ENCODE assay signal across 33 cellular contexts in genomic region chrX:55312655-55313054, GRCh38. TPM values are rescaled to one million over a fixed set of nuclear protein-coding genes. Genes with fewer than 3 reads are reported as not detected.
"Had no signal": no experiment of that assay in that cellular context is flagged by ENCODE, and none has a peak within 500 bp of the region (broad histone marks: within the 10 kb centered on the region; RNA-seq: fewer than 3 reads in every experiment).

No MANE protein-coding gene starts in this region.

- H3K9me3 Mint-ChIP-seq: activated naive CD8-positive, alpha-beta T cell treated with anti-CD3 and anti-CD28 coated beads for 36 hours; activated T-cell treated with anti-CD3 and anti-CD28 coated beads, Interleukin-2, amount 50 U/mL, for 24 hours; activated T-helper 17 cell treated with anti-CD3 and anti-CD28 coated beads, Interleukin-2, amount 50 U/mL, for 72 hours; immature natural killer cell; stimulated activated memory B cell treated with anti-CD40 and anti-IgM and Interleukin-4, amounts not matched to agents 10 μg/mL and 1 μg/mL and 100 μg/mL, for 72 hours had no signal

- H3K27me3 ChIP-seq: cardiac muscle cell, hepatocyte, neural progenitor cell, transverse colon had no signal

- H3K79me2 ChIP-seq: hepatocyte had no signal

- H3K4me3 ChIP-seq: cardiac muscle cell, hepatocyte, left ventricle myocardium inferior, neural progenitor cell, transverse colon had no signal

- H3K4me1 Mint-ChIP-seq: activated B cell treated with CpG ODN at 0.5 μM for 24 hours; activated CD4-positive, alpha-beta T cell treated with anti-CD3 and anti-CD28 coated beads for 36 hours; activated naive CD8-positive, alpha-beta T cell treated with anti-CD3 and anti-CD28 coated beads for 36 hours; activated T-helper 17 cell treated with anti-CD3 and anti-CD28 coated beads, Interleukin-2, amount 50 U/mL, for 72 hours; endodermal cell; immature natural killer cell; mesothelial cell of epicardium; naive thymus-derived CD8-positive, alpha-beta T cell; neural progenitor cell; stimulated activated memory B cell treated with anti-CD40 and anti-IgM and Interleukin-4, amounts not matched to agents 10 μg/mL and 1 μg/mL and 100 μg/mL, for 72 hours had no signal

- H3K9ac ChIP-seq: neural progenitor cell had no signal

- FAIRE-seq: frontal cortex, small intestine, urothelium cell line had no signal

- H3K27ac ChIP-seq: cardiac muscle cell, hepatocyte, left ventricle myocardium inferior, neural progenitor cell, transverse colon had no signal

- H3K27ac Mint-ChIP-seq: activated B cell treated with CpG ODN at 0.5 μM for 24 hours; activated CD4-positive, alpha-beta T cell treated with anti-CD3 and anti-CD28 coated beads for 36 hours; activated naive CD8-positive, alpha-beta T cell treated with anti-CD3 and anti-CD28 coated beads for 36 hours; activated T-cell treated with anti-CD3 and anti-CD28 coated beads, Interleukin-2, amount 50 U/mL, for 24 hours; activated T-helper 17 cell treated with anti-CD3 and anti-CD28 coated beads, Interleukin-2, amount 50 U/mL, for 72 hours; endodermal cell; immature natural killer cell; mesothelial cell of epicardium; naive thymus-derived CD8-positive, alpha-beta T cell; neural progenitor cell; stimulated activated memory B cell treated with anti-CD40 and anti-IgM and Interleukin-4, amounts not matched to agents 10 μg/mL and 1 μg/mL and 100 μg/mL, for 72 hours had no signal

- H2AFZ ChIP-seq: hepatocyte, neural progenitor cell had no signal

- H3K4me3 Mint-ChIP-seq: activated B cell treated with CpG ODN at 0.5 μM for 24 hours; activated CD4-positive, alpha-beta T cell treated with anti-CD3 and anti-CD28 coated beads for 36 hours; activated naive CD8-positive, alpha-beta T cell treated with anti-CD3 and anti-CD28 coated beads for 36 hours; activated T-cell treated with anti-CD3 and anti-CD28 coated beads, Interleukin-2, amount 50 U/mL, for 24 hours; activated T-helper 17 cell treated with anti-CD3 and anti-CD28 coated beads, Interleukin-2, amount 50 U/mL, for 72 hours; endodermal cell; immature natural killer cell; mesothelial cell of epicardium; naive thymus-derived CD8-positive, alpha-beta T cell; neural progenitor cell; stimulated activated memory B cell treated with anti-CD40 and anti-IgM and Interleukin-4, amounts not matched to agents 10 μg/mL and 1 μg/mL and 100 μg/mL, for 72 hours had no signal

- H3K27me3 Mint-ChIP-seq: activated B cell treated with CpG ODN at 0.5 μM for 24 hours; activated CD4-positive, alpha-beta T cell treated with anti-CD3 and anti-CD28 coated beads for 36 hours; activated naive CD8-positive, alpha-beta T cell treated with anti-CD3 and anti-CD28 coated beads for 36 hours; activated T-helper 17 cell treated with anti-CD3 and anti-CD28 coated beads, Interleukin-2, amount 50 U/mL, for 72 hours; stimulated activated memory B cell treated with anti-CD40 and anti-IgM and Interleukin-4, amounts not matched to agents 10 μg/mL and 1 μg/mL and 100 μg/mL, for 72 hours had no signal

- H3K9me3 ChIP-seq: left ventricle myocardium inferior, transverse colon had no signal

- H3K4me1 ChIP-seq: left ventricle myocardium inferior, neural progenitor cell, transverse colon had no signal

- DNase-seq: activated B cell treated with CpG ODN at 0.5 μM for 24 hours; activated CD4-positive, alpha-beta T cell treated with anti-CD3 and anti-CD28 coated beads for 36 hours; activated CD4-positive, alpha-beta T cell treated with anti-CD3 and anti-CD28 coated beads, Interleukin-2, amount 50 U/mL, for 4 hours; activated CD8-positive, alpha-beta memory T cell treated with anti-CD3 and anti-CD28 coated beads for 24 hours; activated CD8-positive, alpha-beta memory T cell treated with anti-CD3 and anti-CD28 coated beads, Interleukin-2, amount 50 U/mL, for 4 hours; activated naive CD4-positive, alpha-beta T cell; activated naive CD8-positive, alpha-beta T cell treated with anti-CD3 and anti-CD28 coated beads for 36 hours; activated T-cell treated with anti-CD3 and anti-CD28 coated beads, Interleukin-2, amount 50 U/mL, for 24 hours; cortex of kidney; endodermal cell; glutamatergic neuron; immature natural killer cell; kidney glomerular epithelial cell; left ventricle myocardium inferior; naive thymus-derived CD8-positive, alpha-beta T cell; posterior cingulate gyrus; small intestine; T1000; transverse colon had no signal

- H3K4me2 ChIP-seq: hepatocyte, neural progenitor cell had no signal

- H3K36me3 Mint-ChIP-seq: activated naive CD8-positive, alpha-beta T cell treated with anti-CD3 and anti-CD28 coated beads for 36 hours; immature natural killer cell; mesothelial cell of epicardium; neural progenitor cell; stimulated activated memory B cell treated with anti-CD40 and anti-IgM and Interleukin-4, amounts not matched to agents 10 μg/mL and 1 μg/mL and 100 μg/mL, for 72 hours had no signal

- ATAC-seq: activated CD4-positive, alpha-beta T cell treated with anti-CD3 and anti-CD28 coated beads for 36 hours; activated T-helper 17 cell treated with anti-CD3 and anti-CD28 coated beads, Interleukin-2, amount 50 U/mL, for 72 hours; naive thymus-derived CD8-positive, alpha-beta T cell; sciatic nerve; stimulated activated memory B cell treated with anti-CD40 and anti-IgM and Interleukin-4, amounts not matched to agents 10 μg/mL and 1 μg/mL and 100 μg/mL, for 72 hours had no signal

- H3K36me3 ChIP-seq: cardiac muscle cell, left ventricle myocardium inferior, neural progenitor cell, transverse colon had no signal

RNA-seq across cellular contexts. Expression of gene PAGE3, which starts 47.9 kb away (rescaled TPM):
- total RNA-seq: activated B cell treated with CpG ODN at 0.5 μM for 24 hours; activated CD4-positive, alpha-beta T cell treated with anti-CD3 and anti-CD28 coated beads for 36 hours; activated naive CD8-positive, alpha-beta T cell treated with anti-CD3 and anti-CD28 coated beads for 36 hours; activated T-helper 17 cell treated with anti-CD3 and anti-CD28 coated beads, Interleukin-2, amount 50 U/mL, for 72 hours; cardiac muscle cell; cerebellum; endodermal cell; epithelial cell of proximal tubule; frontal cortex; hepatocyte; left ventricle myocardium inferior; lung microvascular endothelial cell; mesothelial cell of epicardium; naive thymus-derived CD8-positive, alpha-beta T cell; omental fat pad; sciatic nerve; temporal lobe; transverse colon had no signal
- polyA plus RNA-seq: cardiac muscle cell; hepatocyte; immature natural killer cell; naive thymus-derived CD8-positive, alpha-beta T cell; small intestine had no signal
